ENCODE assay signal across 9 cellular contexts in genomic region chr11:69700278-69701140, GRCh38. TPM values are rescaled to one million over a fixed set of nuclear protein-coding genes. Genes with fewer than 3 reads are reported as not detected.
A peak's percentile ranks its signal among the peaks of the same experiment; 100 is the strongest.
DNase-seq lines count a peak whose midpoint lies in the region; ATAC-seq and TF ChIP-seq lines count a peak whose summit lies in the region.
"Had no signal": no experiment of that assay in that cellular context is flagged by ENCODE, and none has a peak within 500 bp of the region (broad histone marks: within the 10 kb centered on the region; RNA-seq: fewer than 3 reads in every experiment).

No MANE protein-coding gene starts in this region.

- TF ChIP-seq CTCF in heart left ventricle (IDR thresholded peaks at IDR 0.05): no peak
- no peak for TF ChIP-seq CTCF in retinal pigment epithelial cell (conservative IDR thresholded peaks at IDR 0.05; ENCODE audit: low read depth, low read length)

- no peaks in the 10 kb centered on the region for H3K9me3 Mint-ChIP-seq in activated naive CD4-positive, alpha-beta T cell treated with anti-CD3 and anti-CD28 coated beads, Interleukin-2, amount 50 U/mL, for 72 hours

- no peak for TF ChIP-seq POLR2A in heart left ventricle (IDR thresholded peaks at IDR 0.05)

- WGBS in heart left ventricle, 4 donors: 26 to 34% (median 28%) methylated on average over 13 to 20 of the region's 20 CpGs

- H3K9me3 ChIP-seq in HAP-1 (no peaks in the 10 kb centered on the region), heart left ventricle (no peaks in the 10 kb centered on the region)

- H3K27ac Mint-ChIP-seq in activated naive CD4-positive, alpha-beta T cell treated with anti-CD3 and anti-CD28 coated beads, Interleukin-2, amount 50 U/mL, for 72 hours: no peak overlapping the region

- H3K27me3 ChIP-seq in HAP-1 (ENCODE audit: low read depth) (no peaks in the 10 kb centered on the region), heart left ventricle (peaks cover 39 to 83% (median 61%) of the 10 kb centered on the region in 9 donors)

- peak; percentile 30 to 76 for DNase-seq in HAP-1 (ENCODE audit: low spot score in 2 of 2)
- peak; percentile 78 to 91 for DNase-seq in SHP77 (lab: John Stamatoyannopoulos, UW)
- DNase-seq in heart left ventricle: peak; percentile 77 to 88 (median 81)
- peak; percentile 34 for DNase-seq in retinal pigment epithelial cell (ENCODE audit: low read depth)
- DNase-seq in activated naive CD4-positive, alpha-beta T cell treated with anti-CD3 and anti-CD28 coated beads, Interleukin-2, amount 50 U/mL, for 72 hours (ENCODE audit: low spot score in 2 of 2): no peak
- no peak for DNase-seq in GF-D8 (lab: John Stamatoyannopoulos, UW)
- DNase-seq in NCI-H1694 (lab: John Stamatoyannopoulos, UW): no peak

- ATAC-seq in heart left ventricle: peak; percentile 80 to 93 (median 90)
- ATAC-seq in esophagus mucosa: no peak
- no peak for ATAC-seq in activated naive CD4-positive, alpha-beta T cell treated with anti-CD3 and anti-CD28 coated beads, Interleukin-2, amount 50 U/mL, for 72 hours

- in situ Hi-C loops in HAP-1 (cut with MboI; ENCODE audit: low sequenced_read_pairs): no loop called here

- no peaks in the 10 kb centered on the region for H3K36me3 ChIP-seq in HAP-1 (replicated peaks)
- H3K36me3 ChIP-seq in heart left ventricle: no peaks in the 10 kb centered on the region

- intact Hi-C loops in heart left ventricle (cut with DNase I): loop anchor here in 1 of 10 donors (5.0 kb wide), 1 partner anchor 187 kb away; no protein-coding TSS in a partner anchor

- no peak overlapping the region for H3K27ac ChIP-seq in heart left ventricle
- H3K27ac ChIP-seq: HL-60 had no signal

- H3K4me1 ChIP-seq in HAP-1: peaks cover 12% of the 10 kb centered on the region
- peaks cover 0 to 40% (median 13%) of the 10 kb centered on the region in 12 donors for H3K4me1 ChIP-seq in heart left ventricle

- no peaks in the 10 kb centered on the region for H3K36me3 Mint-ChIP-seq in activated naive CD4-positive, alpha-beta T cell treated with anti-CD3 and anti-CD28 coated beads, Interleukin-2, amount 50 U/mL, for 72 hours

- H3K4me3 ChIP-seq in HAP-1: no peak overlapping the region
- no peak overlapping the region for H3K4me3 ChIP-seq in heart left ventricle
- no peak overlapping the region for H3K4me3 ChIP-seq in retinal pigment epithelial cell (ENCODE audit: low read length)

RNA-seq across cellular contexts. Expression of gene FGF19, which starts 3.3 kb away (rescaled TPM):
- total RNA-seq in heart left ventricle: not detected
- polyA plus RNA-seq in heart left ventricle: not detected
- total RNA-seq in esophagus mucosa: not detected
- under 1 TPM in 1 of 2 donors, not detected in 1; 0.11 TPM for total RNA-seq in activated naive CD4-positive, alpha-beta T cell treated with anti-CD3 and anti-CD28 coated beads, Interleukin-2, amount 50 U/mL, for 72 hours

RNA-seq across cellular contexts. Expression of gene LTO1, which starts 25.4 kb away (rescaled TPM):
- 10 to 100 TPM in 1 of 9 donors, 1 to 10 TPM in 8; 4.1 to 13.4 (median 8.4) TPM for total RNA-seq in heart left ventricle
- polyA plus RNA-seq in heart left ventricle: 10 to 100 TPM; 10.9 to 14.4 TPM
- total RNA-seq in esophagus mucosa: 12.1 TPM
- 10 to 100 TPM; 19.1 to 21.0 TPM for total RNA-seq in activated naive CD4-positive, alpha-beta T cell treated with anti-CD3 and anti-CD28 coated beads, Interleukin-2, amount 50 U/mL, for 72 hours

RNA-seq across cellular contexts. Expression of gene CCND1, which starts 59.6 kb away (rescaled TPM):
- total RNA-seq in heart left ventricle (100 to 1,000 TPM; 104 to 312 (median 162) TPM), esophagus mucosa (63.7 TPM)
- 10 to 100 TPM; 27.9 to 50.5 TPM for polyA plus RNA-seq in heart left ventricle
- under 1 TPM; 0.16 to 0.39 TPM for total RNA-seq in activated naive CD4-positive, alpha-beta T cell treated with anti-CD3 and anti-CD28 coated beads, Interleukin-2, amount 50 U/mL, for 72 hours

Comparison
In these comparisons a context has a peak if more than half of its experiments do, and no peak if none do; other contexts are left out.
1. DNase-seq: peak in HAP-1 (2 of 2), SHP77 (2 of 2), heart left ventricle (5 of 5) and retinal pigment epithelial cell (single experiment); none in activated naive CD4-positive, alpha-beta T cell treated with anti-CD3 and anti-CD28 coated beads, Interleukin-2, amount 50 U/mL, for 72 hours (0 of 2), GF-D8 (single experiment) and NCI-H1694 (single experiment).
2. ATAC-seq: peak in heart left ventricle (4 of 4); none in esophagus mucosa (single experiment) and activated naive CD4-positive, alpha-beta T cell treated with anti-CD3 and anti-CD28 coated beads, Interleukin-2, amount 50 U/mL, for 72 hours (0 of 2).
3. RNA of gene CCND1, which starts 59.6 kb away (total RNA-seq): 104 to 312 TPM in heart left ventricle and 63.7 TPM in esophagus mucosa (single experiment); 0.16 to 0.39 TPM in activated naive CD4-positive, alpha-beta T cell treated with anti-CD3 and anti-CD28 coated beads, Interleukin-2, amount 50 U/mL, for 72 hours; every median in the first group is over 10 times any median in the second.